ENCODE assay signal across 23 cellular contexts in genomic region chrX:38081926-38082708, GRCh38.
"Had no signal": no experiment of that assay in that cellular context is flagged by ENCODE, and none has a peak within 500 bp of the region (broad histone marks: within the 10 kb centered on the region; RNA-seq: fewer than 3 reads in every experiment).

No MANE protein-coding gene starts in this region.

- H3K27ac ChIP-seq: KMS-11, Peyer's patch, RWPE1, SJCRH30, VCaP had no signal

- ATAC-seq: activated CD4-positive, alpha-beta T cell treated with anti-CD3 and anti-CD28 coated beads for 36 hours had no signal

- DNase-seq: activated CD4-positive, alpha-beta memory T cell treated with anti-CD3 and anti-CD28 coated beads, Interleukin-2, amount 10 ng/mL, durations not matched to agents 7 days and 5 days; activated CD4-positive, alpha-beta T cell treated with anti-CD3 and anti-CD28 coated beads for 36 hours; activated CD4-positive, alpha-beta T cell treated with anti-CD3 and anti-CD28 coated beads, Interleukin-2, amount 50 U/mL, for 1 hour; activated gamma-delta T cell treated with Interleukin-2 at 50 U/mL for 16 hours; activated naive CD4-positive, alpha-beta T cell treated with anti-CD3 and anti-CD28 coated beads, Interleukin-2, amount 10 ng/mL, durations not matched to agents 7 days and 5 days; activated naive CD8-positive, alpha-beta T cell treated with anti-CD3 and anti-CD28 coated beads for 36 hours; activated T-cell treated with anti-CD3 and anti-CD28 coated beads for 4 hours; activated T-cell treated with anti-CD3 and anti-CD28 coated beads, Interleukin-2, amount 50 U/mL, for 48 hours; anterior cingulate cortex; MV-4-11; NCI-H1092 treated with DMSO at 0.1 percent for 48 hours; NCI-H1436; NCI-H1694 treated with DMSO at 0.1 percent for 48 hours; NCI-H2029 treated with DMSO at 0.1 percent for 48 hours; NCI-H510A treated with DMSO at 0.1 percent for 48 hours; Peyer's patch; Right ventricle myocardium superior; SJCRH30; SK-N-SH; T-helper 1 cell had no signal

- H3K9me3 ChIP-seq: Peyer's patch, SJCRH30, SK-N-SH had no signal

- H3K9ac ChIP-seq: KMS-11, SK-N-SH had no signal

- H3K36me3 ChIP-seq: Peyer's patch, SJCRH30 had no signal

- H3K27me3 ChIP-seq: Peyer's patch, SJCRH30 had no signal

- H3K4me3 ChIP-seq: Peyer's patch, SJCRH30 had no signal

- H3K4me2 ChIP-seq: KMS-11, SK-N-SH had no signal

- H3K4me1 ChIP-seq: Peyer's patch, SJCRH30 had no signal
